20 cellular contexts compared by ENCODE assay signal in the genomic region with DNA sequence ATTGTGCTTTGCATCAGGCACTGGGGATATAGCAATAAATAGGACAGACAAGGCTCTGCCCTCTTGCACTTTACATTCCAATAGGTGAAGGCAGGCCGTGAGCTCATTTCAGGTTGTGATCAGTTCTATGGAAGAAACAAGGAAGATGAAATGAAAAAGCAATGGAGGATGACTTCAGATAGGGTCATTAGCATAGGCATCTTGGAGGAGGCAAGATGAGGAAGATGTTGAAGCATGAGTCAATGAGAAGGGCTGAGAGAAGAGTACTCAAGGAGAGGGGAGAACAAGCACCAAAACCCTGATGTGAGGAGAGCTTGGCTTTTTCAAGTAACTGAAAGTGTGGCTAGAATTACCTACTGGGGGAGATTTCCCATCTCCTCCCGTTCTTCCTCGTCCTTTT. TPM values are rescaled to one million over a fixed set of nuclear protein-coding genes. Genes with fewer than 3 reads are reported as not detected.
DNase-seq lines count a peak whose midpoint lies in the region; ATAC-seq, FAIRE-seq and TF ChIP-seq lines count a peak whose summit lies in the region.
"Had no signal": no experiment of that assay in that cellular context is flagged by ENCODE, and none has a peak within 500 bp of the region (broad histone marks: within the 10 kb centered on the region; RNA-seq: fewer than 3 reads in every experiment).

No MANE protein-coding gene starts in this region.

- no peak overlapping the region for H2BK120ac ChIP-seq in mesenchymal stem cell (ENCODE audit: low read depth, low read length)

- CTCF ChIA-PET in GM10248 (lab: Yijun Ruan, JAX), result interaction anchor here (1.0 to 4.3 kb wide), 9 partner anchors 13 to 79 kb away, joined by 3 to 18 read pairs (median 4); no protein-coding TSS in a partner anchor

- ATAC-seq in GM18858 (IDR thresholded peaks at IDR 0.05; ENCODE audit: unreplicated experiment), result no peak

- peaks cover 12% of the 10 kb centered on the region for H3K4me1 ChIP-seq in mesenchymal stem cell (ENCODE audit: control insufficient read depth, insufficient read depth, low read depth, low read length)

- H3K36me3 ChIP-seq in bronchial epithelial cell (ENCODE audit: control insufficient read depth, insufficient read depth, low read length) (no peaks in the 10 kb centered on the region), mesenchymal stem cell (ENCODE audit: control insufficient read depth in 1 of 2, insufficient read depth in 2 of 2, low read depth in 1 of 2, low read length in 2 of 2) (no peaks in the 10 kb centered on the region)

- 95% methylated on average over 2 of the region's 3 CpGs for whole genome bisulfite sequencing in mesenchymal stem cell

- H3K14ac ChIP-seq in mesenchymal stem cell (ENCODE audit: low read length in 2 of 2), result no peak overlapping the region

- H3K27me3 ChIP-seq in bronchial epithelial cell (ENCODE audit: control insufficient read depth, insufficient read depth, low read length) (no peaks in the 10 kb centered on the region), mesenchymal stem cell (ENCODE audit: control insufficient read depth in 1 of 2, insufficient read depth in 1 of 2, low read length in 2 of 2) (no peaks in the 10 kb centered on the region)

- no peak overlapping the region for H2BK15ac ChIP-seq in mesenchymal stem cell (ENCODE audit: low read depth, poor library complexity, severe bottlenecking)

- H4K8ac ChIP-seq in mesenchymal stem cell (ENCODE audit: low read length), result no peak overlapping the region

- no peak for TF ChIP-seq CTCF in 22Rv1 (IDR thresholded peaks at IDR 0.05)
- TF ChIP-seq CTCF in bronchial epithelial cell (IDR thresholded peaks at IDR 0.05; ENCODE audit: insufficient read depth, low read length, severe bottlenecking), result no peak
- TF ChIP-seq CTCF in GM10248 (IDR thresholded peaks at IDR 0.05; ENCODE audit: control extremely low read depth, extremely low read depth, low read depth, missing control alignments), result no peak

- no peak overlapping the region for H3K4me2 ChIP-seq in mesenchymal stem cell (ENCODE audit: low read length, poor library complexity, severe bottlenecking)

- H3K23ac ChIP-seq in mesenchymal stem cell (ENCODE audit: low read length in 2 of 2), result no peak overlapping the region

- DNase-seq in M059J (ENCODE audit: low read depth), result peak; percentile 56
- DNase-seq in bronchial epithelial cell (ENCODE audit: low read depth), result no peak
- no peak for DNase-seq in mesenchymal stem cell
- no peak for DNase-seq in T-helper 9 cell
- no peak for DNase-seq in putamen (ENCODE audit: low spot score)
- DNase-seq in GM10248 (ENCODE audit: extremely low spot score), result no peak
- DNase-seq: 8988T; Caco-2; CD4-positive, CD25-positive, alpha-beta regulatory T cell; DMS153; EL; KBM-7; NCI-H187; NCI-H2107; NCI-H345; NCI-H524 treated with DMSO at 0.1 percent for 48 hours had no signal

- peak overlapping the region; percentile 61 for H3K27ac ChIP-seq in 22Rv1
- peak overlapping the region; percentile 20 for H3K27ac ChIP-seq in mesenchymal stem cell (ENCODE audit: low read length, poor library complexity, severe bottlenecking)

- H2BK12ac ChIP-seq in mesenchymal stem cell (ENCODE audit: low read length in 2 of 2), result peak overlapping the region in 1 of 2 experiments; percentile 46

- POLR2A ChIA-PET in GM10248 (lab: Yijun Ruan, JAX), result no interaction called here

- peak; percentile 77 for FAIRE-seq in bronchial epithelial cell (lab: Jason Lieb, UNC)
- FAIRE-seq: GM12892, GM18507 had no signal

- H3K4ac ChIP-seq in mesenchymal stem cell (ENCODE audit: low read depth in 1 of 2, low read length in 2 of 2), result no peak overlapping the region

- no peak overlapping the region for H2BK5ac ChIP-seq in mesenchymal stem cell (ENCODE audit: low read depth, low read length, poor library complexity, severe bottlenecking)

- no peak overlapping the region for H4K91ac ChIP-seq in mesenchymal stem cell (ENCODE audit: low read length)

- peak overlapping the region; percentile 51 for H2AK5ac ChIP-seq in mesenchymal stem cell (ENCODE audit: low read length, severe bottlenecking)

- H3K4me3 ChIP-seq in bronchial epithelial cell (ENCODE audit: low read depth, low read length), result no peak overlapping the region
- no peak overlapping the region for H3K4me3 ChIP-seq in mesenchymal stem cell (ENCODE audit: insufficient read depth in 1 of 2, low read depth in 1 of 2, low read length in 2 of 2)

- H3K9ac ChIP-seq in mesenchymal stem cell (ENCODE audit: low read length), result no peak overlapping the region

- no peak overlapping the region for H3K18ac ChIP-seq in mesenchymal stem cell (ENCODE audit: low read depth in 1 of 2, low read length in 2 of 2)

- peaks cover 6% of the 10 kb centered on the region for H3K79me1 ChIP-seq in mesenchymal stem cell (replicated peaks; ENCODE audit: low read length, poor library complexity, severe bottlenecking)

- H3K9me3 ChIP-seq in mesenchymal stem cell (ENCODE audit: control insufficient read depth, low read length), result no peaks in the 10 kb centered on the region
- H3K9me3 ChIP-seq: Caco-2 had no signal

- H2AFZ ChIP-seq in mesenchymal stem cell (ENCODE audit: low read depth, low read length), result no peak overlapping the region

RNA-seq across cellular contexts. Expression of a gene that starts 5.0 kb away (rescaled TPM):
- 2,332 and 4,342 TPM in 2 replicates for total RNA-seq in M059J (2014; rRNA removed; shearing (Covaris generic))
- 10.5 and 22.6 TPM in 2 replicates for total RNA-seq in bronchial epithelial cell
- polyA plus RNA-seq in mesenchymal stem cell (2013, experiment 1 of 2), result 5,201 TPM
- polyA plus RNA-seq in mesenchymal stem cell (2013, experiment 2 of 2), result 4,942 TPM
- polyA plus RNA-seq: CD4-positive, CD25-positive, alpha-beta regulatory T cell had no signal

Comparison
In these comparisons a context has a peak if more than half of its experiments do, and no peak if none do; other contexts are left out.
1. RNA of a gene that starts 5.0 kb away (total RNA-seq): 2,332 to 4,342 TPM in M059J; 10.5 to 22.6 TPM in bronchial epithelial cell; every median in the first group is over 10 times any median in the second.